ENCODE assay signal across 31 cellular contexts in the genomic region with DNA sequence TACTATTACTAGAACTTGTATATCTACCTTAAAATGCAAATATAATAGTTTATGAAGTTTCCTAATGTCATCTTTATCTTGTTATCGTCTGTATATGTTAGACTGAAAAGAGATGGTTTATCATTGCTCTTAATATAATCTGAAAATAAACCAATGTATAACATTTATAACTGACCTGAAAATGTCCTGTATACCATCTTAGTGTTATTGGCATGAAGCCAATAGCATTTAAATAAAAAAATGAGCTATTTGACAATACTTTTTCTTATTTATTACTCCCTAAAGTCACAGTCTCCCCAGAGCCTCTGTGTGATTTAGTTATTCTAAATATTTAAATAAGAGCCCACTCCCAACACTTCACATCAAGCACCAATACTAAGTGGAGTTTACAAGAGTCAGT. TPM values are rescaled to one million over a fixed set of nuclear protein-coding genes. Genes with fewer than 3 reads are reported as not detected.
"Had no signal": no experiment of that assay in that cellular context is flagged by ENCODE, and none has a peak within 500 bp of the region (broad histone marks: within the 10 kb centered on the region; RNA-seq: fewer than 3 reads in every experiment).

No MANE protein-coding gene starts in this region.

- H2AFZ ChIP-seq: neural progenitor cell, parathyroid adenoma had no signal

- H3K27me3 ChIP-seq: spleen, suprapubic skin, testis, tibial artery, transverse colon, upper lobe of right lung, uterus had no signal

- H3K9me3 ChIP-seq: ovary, psoas muscle, spleen, suprapubic skin, testis, tibial artery, transverse colon, upper lobe of right lung, uterus had no signal

- H3K27ac ChIP-seq: neural progenitor cell, ovary, parathyroid adenoma, psoas muscle, skin epidermis, spleen, suprapubic skin, testis, tibial artery, transverse colon, upper lobe of right lung, uterus had no signal

- H3K4me2 ChIP-seq: neural progenitor cell, smooth muscle cell had no signal

- H3K79me2 ChIP-seq: parathyroid adenoma had no signal

- H3K9ac ChIP-seq: neural progenitor cell, parathyroid adenoma had no signal

- H3K4me1 ChIP-seq: neural progenitor cell, parathyroid adenoma, psoas muscle, spleen, suprapubic skin, testis, tibial artery, transverse colon, upper lobe of right lung, uterus had no signal

- H3K36me3 ChIP-seq: neural progenitor cell, ovary, spleen, suprapubic skin, tibial artery, transverse colon, upper lobe of right lung, uterus had no signal

- DNase-seq: natural killer cell; occipital lobe; ovary; posterior cingulate gyrus; psoas muscle; right cardiac atrium; spleen; stimulated activated CD4-positive, alpha-beta T cell treated with anti-CD3 and anti-CD28 coated beads, Interleukin-12 subunit alpha, Interleukin-12 subunit beta, amount 100 ng/mL, for 4 hours; stimulated activated CD4-positive, alpha-beta T cell treated with anti-CD3 and anti-CD28 coated beads, Interleukin-1b, Interleukin-23, amount 100 ng/mL, for 48 hours; stimulated activated CD4-positive, alpha-beta T cell treated with anti-CD3 and anti-CD28 coated beads, Interleukin-4, amount 100 ng/mL, for 1 hour; stimulated activated CD4-positive, alpha-beta T cell treated with anti-CD3 and anti-CD28 coated beads, Interleukin-4, amount 100 ng/mL, for 4 hours; stimulated activated CD8-positive, alpha-beta memory T cell treated with anti-CD3 and anti-CD28 coated beads, Interleukin-4, amount 100 ng/mL, for 48 hours; stimulated activated naive CD4-positive, alpha-beta T cell; stimulated activated naive CD8-positive, alpha-beta T cell treated with anti-CD3 and anti-CD28 coated beads, Interleukin-15, amount 100 ng/mL, for 72 hours; stimulated activated naive CD8-positive, alpha-beta T cell treated with anti-CD3 and anti-CD28 coated beads, Interleukin-15, Interleukin-2, amounts not matched to agents 100 U/mL and 50 U/mL, for 24 hours; substantia nigra; testis; tibial artery; transverse colon; upper lobe of right lung; uterus had no signal

- ATAC-seq: natural killer cell; psoas muscle; right cardiac atrium; sciatic nerve; stimulated activated memory B cell treated with anti-CD40 and anti-IgM and Interleukin-4, amounts not matched to agents 10 μg/mL and 1 μg/mL and 100 μg/mL, for 72 hours; stimulated activated naive CD8-positive, alpha-beta T cell treated with anti-CD3 and anti-CD28 coated beads, Interleukin-15, amount 100 ng/mL, for 72 hours; stimulated activated naive CD8-positive, alpha-beta T cell treated with anti-CD3 and anti-CD28 coated beads, Interleukin-15, Interleukin-2, amounts not matched to agents 100 U/mL and 50 U/mL, for 24 hours; upper lobe of right lung had no signal

- H3K4me3 ChIP-seq: neural progenitor cell, ovary, psoas muscle, skin epidermis, smooth muscle cell, spleen, suprapubic skin, testis, tibial artery, transverse colon, upper lobe of right lung, uterus had no signal

RNA-seq across cellular contexts. Expression of gene VWC2L, which starts 1.8 kb away (rescaled TPM):
- total RNA-seq: natural killer cell, osteoblast, progenitor cell of endocrine pancreas, right cardiac atrium, sciatic nerve, smooth muscle cell, spleen, suprapubic skin, upper lobe of right lung, urinary bladder had no signal
- polyA plus RNA-seq: ovary, psoas muscle, right cardiac atrium, smooth muscle cell, spleen, urinary bladder had no signal
